ENCODE assay signal across 17 cellular contexts in the genomic region with DNA sequence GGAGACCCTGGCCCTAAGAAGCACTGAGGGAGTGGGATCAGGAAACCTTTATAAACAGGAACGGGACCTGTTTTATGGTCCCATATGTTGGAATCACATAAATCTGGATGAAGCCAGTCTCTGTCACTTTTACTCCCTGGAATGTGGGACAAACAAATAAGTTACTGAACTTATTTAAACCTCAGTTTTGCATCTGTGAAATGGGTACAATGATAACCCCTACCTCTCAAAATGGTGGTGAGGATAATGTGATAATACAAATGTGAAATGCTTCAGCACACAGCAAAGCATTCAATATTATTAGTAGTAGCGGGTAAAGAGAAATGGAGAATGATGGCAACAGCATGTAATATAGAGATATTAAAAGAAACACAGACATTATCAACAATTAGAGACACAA.
"Had no signal": no experiment of that assay in that cellular context is flagged by ENCODE, and none has a peak within 500 bp of the region (broad histone marks: within the 10 kb centered on the region; RNA-seq: fewer than 3 reads in every experiment).

No MANE protein-coding gene starts in this region.

- ATAC-seq: effector memory CD8-positive, alpha-beta T cell; mucosa of descending colon; natural killer cell had no signal

- H3K4me1 ChIP-seq: pancreas had no signal

- H3K4me3 ChIP-seq: cardiac muscle cell, lung, mucosa of descending colon, pancreas, smooth muscle cell, vagina had no signal

- H3K36me3 Mint-ChIP-seq: activated CD4-positive, alpha-beta memory T cell treated with anti-CD3 and anti-CD28 coated beads for 36 hours; activated naive CD8-positive, alpha-beta T cell treated with anti-CD3 and anti-CD28 coated beads for 36 hours; immature natural killer cell; natural killer cell had no signal

- H3K9me3 Mint-ChIP-seq: activated CD4-positive, alpha-beta memory T cell treated with anti-CD3 and anti-CD28 coated beads for 36 hours; natural killer cell had no signal

- H3K27ac Mint-ChIP-seq: activated CD4-positive, alpha-beta memory T cell treated with anti-CD3 and anti-CD28 coated beads for 36 hours; activated naive CD8-positive, alpha-beta T cell treated with anti-CD3 and anti-CD28 coated beads for 36 hours; effector memory CD8-positive, alpha-beta T cell; immature natural killer cell; natural killer cell had no signal

- H3K36me3 ChIP-seq: cardiac muscle cell, pancreas, vagina had no signal

- H3K27ac ChIP-seq: vagina had no signal

- DNase-seq: activated CD4-positive, alpha-beta memory T cell treated with anti-CD3 and anti-CD28 coated beads for 36 hours; activated CD4-positive, CD25-positive, alpha-beta regulatory T cell treated with anti-CD3 and anti-CD28 coated beads, Interleukin-2, amount 50 U/mL, for 72 hours; activated gamma-delta T cell treated with Interleukin-2 at 50 U/mL for 16 hours; activated naive CD8-positive, alpha-beta T cell treated with anti-CD3 and anti-CD28 coated beads for 36 hours; activated T-cell treated with anti-CD3 and anti-CD28 coated beads, Interleukin-2, amount 50 U/mL, for 48 hours; aorta; effector memory CD8-positive, alpha-beta T cell; immature natural killer cell; natural killer cell; SIG-M5; SW 1271 had no signal

- H3K9me3 ChIP-seq: mucosa of descending colon, pancreas, vagina had no signal

- H3K4me3 Mint-ChIP-seq: activated CD4-positive, alpha-beta memory T cell treated with anti-CD3 and anti-CD28 coated beads for 36 hours; activated naive CD8-positive, alpha-beta T cell treated with anti-CD3 and anti-CD28 coated beads for 36 hours; effector memory CD8-positive, alpha-beta T cell; immature natural killer cell; natural killer cell had no signal

- H3K4me2 ChIP-seq: smooth muscle cell had no signal

- H3K27me3 ChIP-seq: pancreas, vagina had no signal
